In genomic region chr1:220680085-220680687, GRCh38 we compare ENCODE assay signal across 8 cellular contexts. TPM values are rescaled to one million over a fixed set of nuclear protein-coding genes. Genes with fewer than 3 reads are reported as not detected.
DNase-seq lines count a peak whose midpoint lies in the region; ATAC-seq and TF ChIP-seq lines count a peak whose summit lies in the region.

No MANE protein-coding gene starts in this region.

- no peak overlapping the region for H3K27ac ChIP-seq in right atrium auricular region

- H3K36me3 Mint-ChIP-seq in Caco-2 (ENCODE audit: insufficient read depth, unreplicated experiment), result no peaks in the 10 kb centered on the region
- no peaks in the 10 kb centered on the region for H3K36me3 Mint-ChIP-seq in activated CD8-positive, alpha-beta T cell treated with anti-CD3 and anti-CD28 coated beads for 36 hours (ENCODE audit: low read depth)
- no peaks in the 10 kb centered on the region for H3K36me3 Mint-ChIP-seq in stimulated activated memory B cell treated with anti-CD40 and anti-IgM and Interleukin-4, amounts not matched to agents 10 μg/mL and 1 μg/mL and 100 μg/mL, for 72 hours

- no TSS peak for BruUV-seq in Caco-2 (replicated peaks; lab: Mats Ljungman, UMichigan)

- peak; percentile 94 for ATAC-seq in GM18870 (IDR thresholded peaks at IDR 0.05; ENCODE audit: unreplicated experiment)
- ATAC-seq in HG02943 (IDR thresholded peaks at IDR 0.05; ENCODE audit: low read depth, unreplicated experiment), result peak; percentile 82
- peak; percentile 77 for ATAC-seq in activated CD8-positive, alpha-beta T cell treated with anti-CD3 and anti-CD28 coated beads for 36 hours
- peak; percentile 67 for ATAC-seq in stimulated activated memory B cell treated with anti-CD40 and anti-IgM and Interleukin-4, amounts not matched to agents 10 μg/mL and 1 μg/mL and 100 μg/mL, for 72 hours

- H3K27me3 ChIP-seq in Caco-2 (replicated peaks; ENCODE audit: control insufficient read depth, insufficient read depth, low read length), result no peaks in the 10 kb centered on the region
- no peaks in the 10 kb centered on the region for H3K27me3 ChIP-seq in right atrium auricular region

- H3K27ac Mint-ChIP-seq in Caco-2 (ENCODE audit: unreplicated experiment), result no peak overlapping the region
- H3K27ac Mint-ChIP-seq in activated CD8-positive, alpha-beta T cell treated with anti-CD3 and anti-CD28 coated beads for 36 hours, result no peak overlapping the region
- no peak overlapping the region for H3K27ac Mint-ChIP-seq in stimulated activated memory B cell treated with anti-CD40 and anti-IgM and Interleukin-4, amounts not matched to agents 10 μg/mL and 1 μg/mL and 100 μg/mL, for 72 hours

- H3K4me1 Mint-ChIP-seq in Caco-2 (ENCODE audit: low read depth, unreplicated experiment), result no peaks in the 10 kb centered on the region
- no peaks in the 10 kb centered on the region for H3K4me1 Mint-ChIP-seq in activated CD8-positive, alpha-beta T cell treated with anti-CD3 and anti-CD28 coated beads for 36 hours (ENCODE audit: low read depth)
- H3K4me1 Mint-ChIP-seq in stimulated activated memory B cell treated with anti-CD40 and anti-IgM and Interleukin-4, amounts not matched to agents 10 μg/mL and 1 μg/mL and 100 μg/mL, for 72 hours, result peaks cover 6% of the 10 kb centered on the region

- H3K9me3 ChIP-seq in Caco-2 (no peaks in the 10 kb centered on the region), right atrium auricular region (no peaks in the 10 kb centered on the region)

- CTCF ChIA-PET in Caco-2 (lab: Charles Lee), result interaction anchor here (0.6 to 0.9 kb wide), 3 partner anchors 53 to 690 kb away, joined by 3 to 7 read pairs (median 7); no protein-coding TSS in a partner anchor
- CTCF ChIA-PET in activated CD8-positive, alpha-beta T cell treated with anti-CD3 and anti-CD28 coated beads for 36 hours (lab: Charles Lee), result no interaction called here

- H3K27me3 Mint-ChIP-seq in Caco-2 (ENCODE audit: insufficient read depth, unreplicated experiment), result peaks cover 4% of the 10 kb centered on the region
- peaks cover 4% of the 10 kb centered on the region for H3K27me3 Mint-ChIP-seq in activated CD8-positive, alpha-beta T cell treated with anti-CD3 and anti-CD28 coated beads for 36 hours
- H3K27me3 Mint-ChIP-seq in stimulated activated memory B cell treated with anti-CD40 and anti-IgM and Interleukin-4, amounts not matched to agents 10 μg/mL and 1 μg/mL and 100 μg/mL, for 72 hours, result no peaks in the 10 kb centered on the region

- H3K4me3 ChIP-seq in Caco-2 (ENCODE audit: low read depth, low read length) (no peak overlapping the region), right atrium auricular region (no peak overlapping the region)

- H3K36me3 ChIP-seq in Caco-2 (ENCODE audit: control insufficient read depth, insufficient read depth, low read length) (no peaks in the 10 kb centered on the region), right atrium auricular region (no peaks in the 10 kb centered on the region)

- TF ChIP-seq CTCF in Caco-2 (IDR thresholded peaks at IDR 0.05; ENCODE audit: insufficient read depth in 1 of 2, low read depth in 1 of 2, low read length in 1 of 2, severe bottlenecking in 1 of 2, unreplicated experiment in 1 of 2) (peak; percentile 77 to 90), right atrium auricular region (IDR thresholded peaks at IDR 0.05) (peak; percentile 70 to 83)
- TF ChIP-seq CTCF in activated CD8-positive, alpha-beta T cell treated with anti-CD3 and anti-CD28 coated beads for 36 hours (IDR thresholded peaks at IDR 0.05), result peak; percentile 69

- no peak overlapping the region for H3K4me3 Mint-ChIP-seq in Caco-2 (ENCODE audit: unreplicated experiment)
- H3K4me3 Mint-ChIP-seq in activated CD8-positive, alpha-beta T cell treated with anti-CD3 and anti-CD28 coated beads for 36 hours, result no peak overlapping the region
- no peak overlapping the region for H3K4me3 Mint-ChIP-seq in stimulated activated memory B cell treated with anti-CD40 and anti-IgM and Interleukin-4, amounts not matched to agents 10 μg/mL and 1 μg/mL and 100 μg/mL, for 72 hours

- DNase-seq in Caco-2, result peak in 1 of 2 experiments; percentile 59
- DNase-seq in NCI-H2029 treated with DMSO at 0.1 percent for 48 hours (lab: John Stamatoyannopoulos, UW), result peak; percentile 15
- DNase-seq in activated CD8-positive, alpha-beta T cell treated with anti-CD3 and anti-CD28 coated beads for 36 hours, result peak; percentile 12
- no peak for DNase-seq in right atrium auricular region (ENCODE audit: low spot score)
- no peak for DNase-seq in stimulated activated CD4-positive, alpha-beta T cell treated with anti-CD3 and anti-CD28 coated beads, Interleukin-2, amount 100 ng/mL, for 48 hours

- H3K9me3 Mint-ChIP-seq in Caco-2 (ENCODE audit: unreplicated experiment), result no peaks in the 10 kb centered on the region
- H3K9me3 Mint-ChIP-seq in activated CD8-positive, alpha-beta T cell treated with anti-CD3 and anti-CD28 coated beads for 36 hours, result no peaks in the 10 kb centered on the region
- no peaks in the 10 kb centered on the region for H3K9me3 Mint-ChIP-seq in stimulated activated memory B cell treated with anti-CD40 and anti-IgM and Interleukin-4, amounts not matched to agents 10 μg/mL and 1 μg/mL and 100 μg/mL, for 72 hours

- H3K4me1 ChIP-seq in Caco-2 (no peaks in the 10 kb centered on the region), right atrium auricular region (no peaks in the 10 kb centered on the region)

- intact Hi-C loops in Caco-2 (cut with micrococcal nuclease; ENCODE audit: unreplicated experiment), result loop anchor here (1.0 kb wide), 3 partner anchors 53 to 399 kb away; no protein-coding TSS in a partner anchor
- intact Hi-C loops in activated CD8-positive, alpha-beta T cell treated with anti-CD3 and anti-CD28 coated beads for 36 hours (cut with micrococcal nuclease), result no loop called here

- POLR2A ChIA-PET in Caco-2 (lab: Charles Lee), result no interaction called here
- POLR2A ChIA-PET in activated CD8-positive, alpha-beta T cell treated with anti-CD3 and anti-CD28 coated beads for 36 hours (lab: Charles Lee), result no interaction called here

RNA-seq across cellular contexts. Expression of gene C1orf115, which starts 10.0 kb away (rescaled TPM):
- total RNA-seq in Caco-2 (2022), result 26.5 and 33.9 TPM in 2 replicates
- under 1 TPM; 0.07 to 0.13 TPM for total RNA-seq in activated CD8-positive, alpha-beta T cell treated with anti-CD3 and anti-CD28 coated beads for 36 hours
- 10 to 100 TPM; 19.2 to 19.8 TPM for total RNA-seq in right atrium auricular region

Comparison
In these comparisons a context has a peak if more than half of its experiments do, and no peak if none do; other contexts are left out.
1. DNase-seq: peak in NCI-H2029 treated with DMSO at 0.1 percent for 48 hours (single experiment) and activated CD8-positive, alpha-beta T cell treated with anti-CD3 and anti-CD28 coated beads for 36 hours (single experiment); none in right atrium auricular region (single experiment) and stimulated activated CD4-positive, alpha-beta T cell treated with anti-CD3 and anti-CD28 coated beads, Interleukin-2, amount 100 ng/mL, for 48 hours (0 of 2).
2. RNA of gene C1orf115, which starts 10.0 kb away (total RNA-seq): 26.5 to 33.9 TPM in Caco-2 and 19.2 to 19.8 TPM in right atrium auricular region; 0.07 to 0.13 TPM in activated CD8-positive, alpha-beta T cell treated with anti-CD3 and anti-CD28 coated beads for 36 hours; every median in the first group is over 10 times any median in the second.
3. Peak in every context shown above with its lines, with median percentiles within 50 percentile points of each other: CTCF ChIP-seq and ATAC-seq.